10 cellular contexts compared by ENCODE assay signal in genomic region chrX:40299028-40299479, GRCh38.
A peak's percentile ranks its signal among the peaks of the same experiment; 100 is the strongest.
DNase-seq lines count a peak whose midpoint lies in the region; ATAC-seq and TF ChIP-seq lines count a peak whose summit lies in the region.
"Had no signal": no experiment of that assay in that cellular context is flagged by ENCODE, and none has a peak within 500 bp of the region (broad histone marks: within the 10 kb centered on the region; RNA-seq: fewer than 3 reads in every experiment).

No MANE protein-coding gene starts in this region.

- WGBS in GM23248 (ENCODE audit: low coverage in 1 of 2, low lambda C conversion rate in 2 of 2, missing lambda C conversion rate in 2 of 2), 2 experiments, result 12 to 20% methylated on average over 6 to 15 of the region's 17 CpGs

- no peaks in the 10 kb centered on the region for H3K4me1 ChIP-seq in GM23248 (ENCODE audit: insufficient read depth)

- peak; percentile 61 for ATAC-seq in WTC11
- ATAC-seq in GM19023 (IDR thresholded peaks at IDR 0.05; ENCODE audit: unreplicated experiment), result no peak

- H3K9ac ChIP-seq in GM23248, result no peak overlapping the region

- H4K20me1 ChIP-seq in GM23248 (ENCODE audit: insufficient read depth), result no peaks in the 10 kb centered on the region

- H3K9me3 Mint-ChIP-seq in WTC11, result no peaks in the 10 kb centered on the region

- no peak overlapping the region for H3K4me2 ChIP-seq in GM23248 (ENCODE audit: unreplicated experiment)
- H3K4me2 ChIP-seq: PC-9 had no signal

- no peak overlapping the region for H3K27ac Mint-ChIP-seq in WTC11
- H3K27ac Mint-ChIP-seq: activated naive CD8-positive, alpha-beta T cell treated with anti-CD3 and anti-CD28 coated beads for 36 hours had no signal

- peaks cover 16% of the 10 kb centered on the region for H3K27me3 Mint-ChIP-seq in WTC11 (ENCODE audit: low read depth)

- POLR2A ChIA-PET in WTC11 (lab: Charles Lee), result no interaction called here

- H3K79me2 ChIP-seq in GM23248 (ENCODE audit: insufficient read depth), result no peaks in the 10 kb centered on the region

- peaks cover 26% of the 10 kb centered on the region for H3K4me1 Mint-ChIP-seq in WTC11

- peak; percentile 37 for TF ChIP-seq CTCF in AG09309 (IDR thresholded peaks at IDR 0.05; ENCODE audit: control insufficient read depth, insufficient read depth, low read depth, low read length, missing control alignments)
- TF ChIP-seq CTCF in WTC11 (IDR thresholded peaks at IDR 0.05), result no peak

- DNase-seq in AG09309 (ENCODE audit: low read depth), result no peak
- peak; percentile 26 for DNase-seq in GM23248
- peak; percentile 19 for DNase-seq in WTC11 (ENCODE audit: low spot score)
- DNase-seq in iPS-NIHi11 (ENCODE audit: low spot score), result peak; percentile 37
- DNase-seq in NCI-H510A (lab: John Stamatoyannopoulos, UW), result no peak
- DNase-seq in middle frontal gyrus (ENCODE audit: extremely low spot score, low spot score), result no peak
- DNase-seq in OCI-M2 (lab: John Stamatoyannopoulos, UW; ENCODE audit: unreplicated experiment), result no peak
- DNase-seq: activated naive CD8-positive, alpha-beta T cell treated with anti-CD3 and anti-CD28 coated beads for 36 hours; PC-9 had no signal

- H3F3A ChIP-seq in GM23248 (ENCODE audit: insufficient read depth), result no peaks in the 10 kb centered on the region

- no peak overlapping the region for H3K4me3 Mint-ChIP-seq in WTC11
- H3K4me3 Mint-ChIP-seq: activated naive CD8-positive, alpha-beta T cell treated with anti-CD3 and anti-CD28 coated beads for 36 hours had no signal

- CTCF ChIA-PET in WTC11 (lab: Charles Lee), result interaction anchor here (0.6 to 1.8 kb wide), 8 partner anchors 15 to 647 kb away, joined by 3 to 6 read pairs (median 4); no protein-coding TSS in a partner anchor

- H3K36me3 Mint-ChIP-seq in WTC11, result no peaks in the 10 kb centered on the region
- H3K36me3 Mint-ChIP-seq: activated naive CD8-positive, alpha-beta T cell treated with anti-CD3 and anti-CD28 coated beads for 36 hours had no signal

- H3K27me3 ChIP-seq in GM23248 (replicated peaks; ENCODE audit: insufficient read depth), result no peaks in the 10 kb centered on the region

- H3K4me3 ChIP-seq in AG09309 (ENCODE audit: control insufficient read depth, low read depth, low read length), result no peak overlapping the region
- H3K4me3 ChIP-seq in GM23248, result no peak overlapping the region
- H3K4me3 ChIP-seq: PC-9 had no signal

- no peaks in the 10 kb centered on the region for H3K9me3 ChIP-seq in GM23248 (ENCODE audit: low read depth)

- no peaks in the 10 kb centered on the region for H3K9me2 ChIP-seq in GM23248 (ENCODE audit: insufficient read depth)

- no peak overlapping the region for H2AFZ ChIP-seq in GM23248
- H2AFZ ChIP-seq: PC-9 had no signal

- H3K27ac ChIP-seq in GM23248, result no peak overlapping the region
- H3K27ac ChIP-seq: PC-9 had no signal

- in situ Hi-C loops in GM23248 (cut with MboI), result no loop called here

- H3K36me3 ChIP-seq in GM23248 (ENCODE audit: low read depth), result no peaks in the 10 kb centered on the region

TF ChIP-seq in WTC11, 78 proteins besides CTCF, POLR2A, EP300 and RAD21:
- TF ChIP-seq HMGXB4 (CRISPR knock-in tag; IDR thresholded peaks at IDR 0.05), result no peak
- no peak for TF ChIP-seq PREB (CRISPR knock-in tag; IDR thresholded peaks at IDR 0.05; ENCODE audit: borderline replicate concordance)
- TF ChIP-seq PRRX2 (CRISPR knock-in tag; IDR thresholded peaks at IDR 0.05), result no peak
- no peak for TF ChIP-seq NR2C2 (CRISPR knock-in tag; IDR thresholded peaks at IDR 0.05)
- no peak for TF ChIP-seq ESRRA (CRISPR knock-in tag; IDR thresholded peaks at IDR 0.05; ENCODE audit: borderline replicate concordance)
- no peak for TF ChIP-seq ZNF232 (CRISPR knock-in tag; IDR thresholded peaks at IDR 0.05)
- no peak for TF ChIP-seq PRDM15 (CRISPR knock-in tag; IDR thresholded peaks at IDR 0.05)
- no peak for TF ChIP-seq SP1 (CRISPR knock-in tag; conservative IDR thresholded peaks at IDR 0.05)
- no peak for TF ChIP-seq EMX1 (CRISPR knock-in tag; IDR thresholded peaks at IDR 0.05)
- no peak for TF ChIP-seq ATF6 (CRISPR knock-in tag; IDR thresholded peaks at IDR 0.05)
- TF ChIP-seq ZNF138 (CRISPR knock-in tag; conservative IDR thresholded peaks at IDR 0.05), result no peak
- TF ChIP-seq NFATC4 (CRISPR knock-in tag; IDR thresholded peaks at IDR 0.05), result no peak
TF ChIP-seq in WTC11: peak in this region for 0.

Comparison
In these comparisons a context has a peak if more than half of its experiments do, and no peak if none do; other contexts are left out.
1. DNase-seq: peak in GM23248 (single experiment), WTC11 (single experiment) and iPS-NIHi11 (single experiment); none in AG09309 (single experiment), NCI-H510A (single experiment), middle frontal gyrus (single experiment) and OCI-M2 (single experiment).